ENCODE assay signal across 1 cellular context in genomic region chr5:68320094-68320986, GRCh38.
TF ChIP-seq lines count a peak whose summit lies in the region.

No MANE protein-coding gene starts in this region.

TF ChIP-seq in K562, 482 proteins besides CTCF, POLR2A, EP300 and RAD21 (continued from another document and continues in another):
- TF ChIP-seq ESRRB (CRISPR knock-in tag; IDR thresholded peaks at IDR 0.05; ENCODE audit: borderline replicate concordance) (no peak), NR2C2 (CRISPR knock-in tag; IDR thresholded peaks at IDR 0.05) (no peak), NR2C2 (tag; IDR thresholded peaks at IDR 0.05) (peak; percentile 35; the same call in 1 of the 2 replicates), ZNF766 (CRISPR knock-in tag; conservative IDR thresholded peaks at IDR 0.05) (no peak), NBN (IDR thresholded peaks at IDR 0.05; ENCODE audit: low read depth) (no peak), KLF13 (tag; IDR thresholded peaks at IDR 0.05; ENCODE audit: borderline replicate concordance, low read depth) (no peak), TAL1 (IDR thresholded peaks at IDR 0.05) (peak; percentile 15; the same call in 1 of the 2 replicates), HDAC1 (IDR thresholded peaks at IDR 0.05) (peak in 1 of 2 experiments; percentile 50; a peak in 2 of 4 replicates), CBFA2T3 (IDR thresholded peaks at IDR 0.05) (peak; percentile 73), IRF9 (tag; IDR thresholded peaks at IDR 0.05) (no peak), COPS2 (conservative IDR thresholded peaks at IDR 0.05) (no peak), JUN (IDR thresholded peaks at IDR 0.05; ENCODE audit: borderline replicate concordance, low read depth, low read length) (no peak), JUN (CRISPR knock-in tag; IDR thresholded peaks at IDR 0.05; ENCODE audit: borderline replicate concordance) (0 out of 2 replicates have a peak, but pooled peaks have one; percentile 46), SRF (CRISPR knock-in tag; IDR thresholded peaks at IDR 0.05) (0 out of 4 replicates have a peak, but pooled peaks of 1 of the 2 experiments have one; percentile 32), ZFX (CRISPR knock-in tag; IDR thresholded peaks at IDR 0.05) (no peak), ZNF764 (CRISPR knock-in tag; IDR thresholded peaks at IDR 0.05; ENCODE audit: low read depth) (no peak), BHLHE40 (IDR thresholded peaks at IDR 0.05; ENCODE audit: low read length) (0 out of 2 replicates have a peak, but pooled peaks have one; percentile 21), GABPB1 (CRISPR knock-in tag; IDR thresholded peaks at IDR 0.05) (no peak), MTA2 (IDR thresholded peaks at IDR 0.05; ENCODE audit: low read depth) (peak; percentile 56; the same call in 1 of the 2 replicates), MLLT1 (IDR thresholded peaks at IDR 0.05) (0 out of 4 replicates have a peak, but pooled peaks of 1 of the 2 experiments have one; percentile 34), ELF1 (tag; IDR thresholded peaks at IDR 0.05) (no peak), LCOR (CRISPR knock-in tag; IDR thresholded peaks at IDR 0.05) (no peak), C11orf30 (IDR thresholded peaks at IDR 0.05; ENCODE audit: low read depth) (peak; percentile 34; the same call in 1 of the 2 replicates), FOXJ2 (tag; IDR thresholded peaks at IDR 0.05) (peak; percentile 50; the same call in 1 of the 2 replicates), MEF2D (tag; conservative IDR thresholded peaks at IDR 0.05; ENCODE audit: low read depth) (peak; percentile 68; the same call in 1 of the 2 replicates), CXXC5 (CRISPR knock-in tag; IDR thresholded peaks at IDR 0.05) (no peak), TCF3 (CRISPR knock-in tag; IDR thresholded peaks at IDR 0.05) (peak; percentile 66), HNRNPLL (IDR thresholded peaks at IDR 0.05; ENCODE audit: low read depth, low read length, poor library complexity, severe bottlenecking) (no peak), SMARCE1 (IDR thresholded peaks at IDR 0.05) (0 out of 2 replicates have a peak, but pooled peaks have one; percentile 43), ZNF407 (IDR thresholded peaks at IDR 0.05; ENCODE audit: low read depth) (no peak), NCOR1 (IDR thresholded peaks at IDR 0.05) (peak; percentile 56; the same call in 1 of the 2 replicates), CTBP1 (IDR thresholded peaks at IDR 0.05; ENCODE audit: borderline replicate concordance) (peak; percentile 14; the same call in 1 of the 2 replicates), JUND (IDR thresholded peaks at IDR 0.05; ENCODE audit: borderline replicate concordance, low read depth, low read length) (peak; percentile 31; the same call in 1 of the 2 replicates), JUND (tag; IDR thresholded peaks at IDR 0.05; ENCODE audit: borderline replicate concordance, low read depth, low read length) (peak; percentile 42; the same call in 1 of the 3 replicates), MGA (IDR thresholded peaks at IDR 0.05) (no peak), ATF6 (CRISPR knock-in tag; IDR thresholded peaks at IDR 0.05) (no peak), ARID1B (IDR thresholded peaks at IDR 0.05) (peak; percentile 70), RCOR1 (IDR thresholded peaks at IDR 0.05; ENCODE audit: borderline replicate concordance in 1 of 2, low read depth in 2 of 2, low read length in 2 of 2) (peak; percentile 45 to 57; a peak in 1 of 4 replicates)
